9 cellular contexts compared by ENCODE assay signal in the genomic region with DNA sequence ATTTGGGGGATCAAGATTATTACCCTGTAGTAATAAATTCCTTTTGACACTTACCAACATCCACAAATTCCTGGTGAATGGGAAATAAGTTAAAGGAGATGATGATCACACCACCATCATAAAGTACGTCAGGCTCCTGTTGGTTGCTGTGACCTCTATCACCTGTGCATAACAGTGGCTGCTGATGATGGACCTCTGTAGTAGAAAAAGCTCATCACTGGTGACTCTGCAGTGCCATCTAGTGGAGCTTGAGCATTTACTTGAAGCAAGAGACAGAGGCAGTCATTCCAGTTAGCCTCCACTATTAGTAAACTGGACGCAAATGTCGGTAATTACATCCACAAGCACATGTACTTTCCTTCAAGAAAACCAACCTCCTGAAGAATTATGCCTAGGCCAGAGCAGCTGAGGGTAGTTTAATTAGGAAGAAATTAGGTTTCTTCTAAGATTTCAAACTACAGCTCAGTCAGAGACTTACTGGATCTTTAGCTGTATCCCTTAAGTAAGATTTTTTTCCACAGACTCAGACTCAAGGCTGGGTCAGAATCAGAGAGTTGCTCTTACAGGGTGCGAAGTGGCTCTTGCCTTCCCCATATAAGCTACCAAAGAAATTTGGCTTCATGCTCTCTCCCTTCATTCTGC. TPM values are rescaled to one million over a fixed set of nuclear protein-coding genes. Genes with fewer than 3 reads are reported as not detected.
DNase-seq lines count a peak whose midpoint lies in the region; ATAC-seq and TF ChIP-seq lines count a peak whose summit lies in the region.
"Had no signal": no experiment of that assay in that cellular context is flagged by ENCODE, and none has a peak within 500 bp of the region (broad histone marks: within the 10 kb centered on the region; RNA-seq: fewer than 3 reads in every experiment).

No MANE protein-coding gene starts in this region.

- ATAC-seq in GM21528 (IDR thresholded peaks at IDR 0.05; ENCODE audit: low FRiP score, unreplicated experiment) (peak; percentile 82), Panc1 (peak; percentile 98), upper lobe of left lung (ENCODE audit: low FRiP score in 2 of 2) (peak; percentile 86 to 91)
- peak; percentile 80 for ATAC-seq in activated T-helper 17 cell treated with anti-CD3 and anti-CD28 coated beads, Interleukin-2, amount 50 U/mL, for 72 hours (replicated peaks)

- H3K36me3 Mint-ChIP-seq in activated T-helper 17 cell treated with anti-CD3 and anti-CD28 coated beads, Interleukin-2, amount 50 U/mL, for 72 hours (ENCODE audit: low read depth), result peaks cover 6% of the 10 kb centered on the region

- no TSS peak for BruUV-seq in Panc1 (replicated peaks; lab: Mats Ljungman, UMichigan)

- H3K4me3 ChIP-seq in Panc1 (ENCODE audit: low read depth in 2 of 2, low read length in 2 of 2), result no peak overlapping the region
- H3K4me3 ChIP-seq in foreskin fibroblast (ENCODE audit: low read depth in 1 of 2, low read length in 2 of 2), result no peak overlapping the region
- no peak overlapping the region for H3K4me3 ChIP-seq in osteoblast (ENCODE audit: insufficient read depth, low read length)
- no peak overlapping the region for H3K4me3 ChIP-seq in upper lobe of left lung

- peak overlapping the region; percentile 68 for H3K27ac Mint-ChIP-seq in activated T-helper 17 cell treated with anti-CD3 and anti-CD28 coated beads, Interleukin-2, amount 50 U/mL, for 72 hours
- H3K27ac Mint-ChIP-seq: activated naive CD8-positive, alpha-beta T cell had no signal

- peak; percentile 93 for DNase-seq in DMS 273 (lab: John Stamatoyannopoulos, UW; ENCODE audit: unreplicated experiment)
- peak; percentile 64 for DNase-seq in Panc1 (ENCODE audit: low read depth, low spot score)
- peak; percentile 80 to 93 for DNase-seq in foreskin fibroblast
- DNase-seq in osteoblast (ENCODE audit: insufficient read length, low spot score, missing footprints), result peak; percentile 80
- peak in 1 of 2 donors; percentile 69 for DNase-seq in upper lobe of left lung

- H3K4me2 ChIP-seq in osteoblast (ENCODE audit: insufficient read depth, low read length), result no peak overlapping the region

- no peaks in the 10 kb centered on the region for H4K20me1 ChIP-seq in osteoblast (ENCODE audit: insufficient read depth, low read length)

- H3K9me3 ChIP-seq in Panc1 (ENCODE audit: control insufficient read depth, insufficient read depth, low read depth, low read length), result no peaks in the 10 kb centered on the region
- no peaks in the 10 kb centered on the region for H3K9me3 ChIP-seq in osteoblast (ENCODE audit: low read depth, low read length)
- H3K9me3 ChIP-seq in upper lobe of left lung, result no peaks in the 10 kb centered on the region

- no peak overlapping the region for H2AFZ ChIP-seq in osteoblast (ENCODE audit: low read length)

- POLR2A ChIA-PET in Panc1 (lab: Charles Lee), result interaction anchor here (0.5 kb wide), 1 partner anchor 735 kb away, joined by 3 read pairs; no protein-coding TSS in a partner anchor

- peak overlapping the region; percentile 25; the same call in 1 of the 2 replicates for H3K27ac ChIP-seq in Panc1 (ENCODE audit: low read length)
- peak overlapping the region; percentile 77 for H3K27ac ChIP-seq in osteoblast (ENCODE audit: low read depth, low read length)
- no peak overlapping the region for H3K27ac ChIP-seq in upper lobe of left lung

- 34 to 39% methylated on average over 4 of the region's 4 CpGs for WGBS in upper lobe of left lung, 2 donors

- peaks cover 10% of the 10 kb centered on the region for H3K4me1 Mint-ChIP-seq in activated T-helper 17 cell treated with anti-CD3 and anti-CD28 coated beads, Interleukin-2, amount 50 U/mL, for 72 hours

- in situ Hi-C loops in Panc1 (cut with HindIII; ENCODE audit: low pct_unique_long_range_greater_than_20kb, low sequenced_read_pairs), result no loop called here

- intact Hi-C loops in Panc1 (cut with micrococcal nuclease; ENCODE audit: unreplicated experiment), result loop anchor here (2.0 to 10.0 kb wide), 5 partner anchors 292 to 732 kb away; no protein-coding TSS in a partner anchor

- no peaks in the 10 kb centered on the region for H3K9me3 Mint-ChIP-seq in activated T-helper 17 cell treated with anti-CD3 and anti-CD28 coated beads, Interleukin-2, amount 50 U/mL, for 72 hours

- TF ChIP-seq CTCF in LNCAP (IDR thresholded peaks at IDR 0.05) (peak; percentile 84), Panc1 (IDR thresholded peaks at IDR 0.05) (peak; percentile 91), foreskin fibroblast (IDR thresholded peaks at IDR 0.05; ENCODE audit: low read depth, low read length) (peak; percentile 78), osteoblast (IDR thresholded peaks at IDR 0.05; ENCODE audit: extremely low read depth, low read depth, low read length) (peak; percentile 92), upper lobe of left lung (IDR thresholded peaks at IDR 0.05) (peak; percentile 64 to 81 (median 78))

- H3K27me3 ChIP-seq in Panc1 (ENCODE audit: control insufficient read depth, insufficient read depth, low read length), result no peaks in the 10 kb centered on the region
- H3K27me3 ChIP-seq in osteoblast (ENCODE audit: insufficient read depth, low read length), result no peaks in the 10 kb centered on the region
- no peaks in the 10 kb centered on the region for H3K27me3 ChIP-seq in upper lobe of left lung

- H3K4me1 ChIP-seq in Panc1 (ENCODE audit: control insufficient read depth, insufficient read depth, low read length) (no peaks in the 10 kb centered on the region), osteoblast (ENCODE audit: insufficient read depth, low read length) (peaks cover 8% of the 10 kb centered on the region), upper lobe of left lung (peaks cover 0 to 4% (median 0%) of the 10 kb centered on the region in 4 donors)

- no peak for TF ChIP-seq EP300 in upper lobe of left lung (IDR thresholded peaks at IDR 0.05)

- no peak for TF ChIP-seq POLR2A in upper lobe of left lung (IDR thresholded peaks at IDR 0.05)

- H3K79me2 ChIP-seq in osteoblast (ENCODE audit: insufficient read depth, low read length), result no peaks in the 10 kb centered on the region

- H3K36me3 ChIP-seq in Panc1 (ENCODE audit: control insufficient read depth, insufficient read depth, low read length) (peaks cover 3% of the 10 kb centered on the region; the same call in 1 of the 2 replicates), osteoblast (ENCODE audit: insufficient read depth, low read length) (peaks cover 38% of the 10 kb centered on the region), upper lobe of left lung (peaks cover 0 to 11% (median 7%) of the 10 kb centered on the region in 4 donors)

- CTCF ChIA-PET in Panc1 (lab: Charles Lee), result interaction anchor here (0.6 to 2.0 kb wide), 10 partner anchors 11 to 706 kb away, joined by 3 to 22 read pairs (median 3); no protein-coding TSS in a partner anchor

- no peaks in the 10 kb centered on the region for H3K27me3 Mint-ChIP-seq in activated T-helper 17 cell treated with anti-CD3 and anti-CD28 coated beads, Interleukin-2, amount 50 U/mL, for 72 hours
- H3K27me3 Mint-ChIP-seq: activated naive CD8-positive, alpha-beta T cell had no signal

- peak overlapping the region; percentile 29 for H3K4me3 Mint-ChIP-seq in activated T-helper 17 cell treated with anti-CD3 and anti-CD28 coated beads, Interleukin-2, amount 50 U/mL, for 72 hours
- H3K4me3 Mint-ChIP-seq: activated naive CD8-positive, alpha-beta T cell had no signal

RNA-seq across cellular contexts. Expression of gene CYB561, which starts 39.3 kb away (rescaled TPM):
- total RNA-seq in Panc1 (2021; ENCODE audit: unreplicated experiment), result 40.1 TPM
- 67.2 TPM for polyA plus RNA-seq in Panc1 (2012; ENCODE audit: insufficient read length)
- total RNA-seq in activated T-helper 17 cell treated with anti-CD3 and anti-CD28 coated beads, Interleukin-2, amount 50 U/mL, for 72 hours, result 10 to 100 TPM in 1 of 2 donors, 1 to 10 TPM in 1; 6.7 to 10.8 TPM
- total RNA-seq in osteoblast, result 32.2 and 33.6 TPM in 2 replicates
- total RNA-seq in upper lobe of left lung, result 100 to 1,000 TPM in 1 of 6 donors, 10 to 100 TPM in 5; 53.7 to 124 (median 64.4) TPM

Comparison
In these comparisons a context has a peak if more than half of its experiments do, and no peak if none do; other contexts are left out.
1. H3K27ac ChIP-seq: peak in Panc1 (single experiment) and osteoblast (single experiment); none in upper lobe of left lung (0 of 4).
2. Peak in every context shown above with its lines, with median percentiles within 50 percentile points of each other: ATAC-seq and CTCF ChIP-seq.